26 cellular contexts compared by ENCODE assay signal in the genomic region with DNA sequence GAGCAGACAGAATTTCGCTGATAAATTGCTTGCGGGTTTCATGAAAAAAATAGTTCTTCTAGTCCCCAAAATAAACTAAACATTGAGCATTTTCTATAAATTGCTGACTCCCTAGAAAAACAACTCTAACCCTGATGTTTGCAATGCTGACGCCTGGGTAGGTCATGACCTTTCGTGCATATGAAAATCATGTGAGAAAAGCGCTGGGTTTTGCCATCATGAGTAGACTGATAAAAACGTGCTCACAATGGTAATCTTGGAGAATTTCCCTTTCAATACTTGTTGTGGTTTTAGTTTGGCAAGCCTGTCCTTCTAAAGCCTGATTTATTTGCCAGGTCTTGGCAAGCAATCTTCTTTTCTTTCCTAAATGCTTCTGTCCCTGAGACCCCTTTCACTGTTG. TPM values are rescaled to one million over a fixed set of nuclear protein-coding genes. Genes with fewer than 3 reads are reported as not detected.
DNase-seq lines count a peak whose midpoint lies in the region; ATAC-seq, FAIRE-seq and TF ChIP-seq lines count a peak whose summit lies in the region.
"Had no signal": no experiment of that assay in that cellular context is flagged by ENCODE, and none has a peak within 500 bp of the region (broad histone marks: within the 10 kb centered on the region; RNA-seq: fewer than 3 reads in every experiment).

No MANE protein-coding gene starts in this region.

- intact Hi-C loops in natural killer cell (cut with micrococcal nuclease) (loop anchor here (5.0 kb wide), 1 partner anchor 37 kb away; no protein-coding TSS in a partner anchor), K562 (cut with micrococcal nuclease) (no loop called here)

- H3K9me1 ChIP-seq in K562 (ENCODE audit: control insufficient read depth, insufficient read depth, low read length) = no peaks in the 10 kb centered on the region

- H3K9ac ChIP-seq in K562 (ENCODE audit: insufficient read depth in 1 of 2, low read depth in 2 of 2, low read length in 2 of 2) = no peak overlapping the region

- H4K20me1 ChIP-seq in K562 (replicated peaks; ENCODE audit: control insufficient read depth, insufficient read depth, low read length) = no peaks in the 10 kb centered on the region

- CTCF ChIA-PET in K562 (lab: Yijun Ruan, JAX; ENCODE audit: low intra/inter-chr PET ratio) = no interaction called here

- POLR2A ChIA-PET in K562 (lab: Yijun Ruan, JAX) = no interaction called here

- H3K9me3 Mint-ChIP-seq in natural killer cell = no peaks in the 10 kb centered on the region
- H3K9me3 Mint-ChIP-seq in natural killer cell treated with Interleukin-12 subunit alpha and Interleukin-12 subunit beta and Interleukin-15 and Interleukin-18, amount 100 ng/mL, for 72 hours = no peaks in the 10 kb centered on the region
- no peaks in the 10 kb centered on the region for H3K9me3 Mint-ChIP-seq in activated naive CD4-positive, alpha-beta T cell treated with anti-CD3 and anti-CD28 coated beads, Interleukin-2, amount 50 U/mL, for 72 hours
- H3K9me3 Mint-ChIP-seq: activated naive CD8-positive, alpha-beta T cell treated with anti-CD3 and anti-CD28 coated beads, Interleukin-2, amount 50 U/mL, for 24 hours had no signal

- H3K27me3 Mint-ChIP-seq in natural killer cell (ENCODE audit: low read depth in 2 of 2) = peaks cover 13 to 15% of the 10 kb centered on the region in 2 donors
- peaks cover 0 to 9% of the 10 kb centered on the region in 2 donors for H3K27me3 Mint-ChIP-seq in natural killer cell treated with Interleukin-12 subunit alpha and Interleukin-12 subunit beta and Interleukin-15 and Interleukin-18, amount 100 ng/mL, for 72 hours

- TF ChIP-seq CTCF in natural killer cell (IDR thresholded peaks at IDR 0.05) = no peak
- no peak for TF ChIP-seq CTCF in K562 (IDR thresholded peaks at IDR 0.05 in 2 of 3, conservative IDR thresholded peaks at IDR 0.05 in 1 of 3; ENCODE audit: insufficient read depth in 2 of 3, low read depth in 1 of 3, low read length in 3 of 3)

- no peaks in the 10 kb centered on the region; a peak in 1 of 5 replicates for H3K4me1 ChIP-seq in K562 (replicated peaks in 1 of 2; ENCODE audit: control insufficient read depth in 2 of 2, insufficient read depth in 2 of 2, low read length in 2 of 2)
- H3K4me1 ChIP-seq: gastrocnemius medialis had no signal

- H3K4me3 Mint-ChIP-seq in natural killer cell = peak overlapping the region; percentile 22
- no peak overlapping the region for H3K4me3 Mint-ChIP-seq in natural killer cell treated with Interleukin-12 subunit alpha and Interleukin-12 subunit beta and Interleukin-15 and Interleukin-18, amount 100 ng/mL, for 72 hours
- H3K4me3 Mint-ChIP-seq: activated naive CD8-positive, alpha-beta T cell treated with anti-CD3 and anti-CD28 coated beads, Interleukin-2, amount 50 U/mL, for 24 hours had no signal

- no peaks in the 10 kb centered on the region for H3K36me3 Mint-ChIP-seq in natural killer cell
- no peaks in the 10 kb centered on the region for H3K36me3 Mint-ChIP-seq in natural killer cell treated with Interleukin-12 subunit alpha and Interleukin-12 subunit beta and Interleukin-15 and Interleukin-18, amount 100 ng/mL, for 72 hours
- no peaks in the 10 kb centered on the region for H3K36me3 Mint-ChIP-seq in activated naive CD4-positive, alpha-beta T cell treated with anti-CD3 and anti-CD28 coated beads, Interleukin-2, amount 50 U/mL, for 72 hours

- peaks cover 5 to 25% of the 10 kb centered on the region in 2 experiments; a peak in 3 of 5 replicates for H3K27me3 ChIP-seq in K562 (ENCODE audit: control insufficient read depth in 2 of 2, insufficient read depth in 2 of 2, low read length in 2 of 2)
- H3K27me3 ChIP-seq: tibial nerve had no signal

- no peak overlapping the region for H3K27ac ChIP-seq in K562 (ENCODE audit: extremely low read depth, low read depth, low read length)
- H3K27ac ChIP-seq: epithelial cell of prostate, gastrocnemius medialis, stomach, tibial nerve had no signal

- no peak overlapping the region for H3K4me3 ChIP-seq in K562
- H3K4me3 ChIP-seq: gastrocnemius medialis, lung, stomach, tibial nerve had no signal

- no peak overlapping the region for H3K4me2 ChIP-seq in K562 (ENCODE audit: insufficient read depth, low read length)

- in situ Hi-C loops in K562 (cut with MboI) = no loop called here

- no peak for FAIRE-seq in K562 (lab: Jason Lieb, UNC)
- FAIRE-seq in urothelium cell line (lab: Jason Lieb, UNC) = no peak
- FAIRE-seq: A204.1, keratinocyte had no signal

- TF ChIP-seq RAD21 in K562 (CRISPR knock-in tag; conservative IDR thresholded peaks at IDR 0.05 in 1 of 2, IDR thresholded peaks at IDR 0.05 in 1 of 2) = no peak

- 7% methylated on average over 6 of the region's 6 CpGs for WGBS in K562 (ENCODE audit: insufficient coverage, low coverage, missing lambda C conversion rate)

- H3K4me1 Mint-ChIP-seq in natural killer cell = peaks cover 41 to 46% of the 10 kb centered on the region in 2 donors
- peaks cover 27 to 30% of the 10 kb centered on the region in 2 donors for H3K4me1 Mint-ChIP-seq in natural killer cell treated with Interleukin-12 subunit alpha and Interleukin-12 subunit beta and Interleukin-15 and Interleukin-18, amount 100 ng/mL, for 72 hours (ENCODE audit: low read depth in 2 of 2)

- H2AFZ ChIP-seq in K562 (ENCODE audit: low read depth, low read length) = no peak overlapping the region

- TF ChIP-seq POLR2A in K562 (conservative IDR thresholded peaks at IDR 0.05) = no peak

- DNase-seq in natural killer cell (no peak), K562 (ENCODE audit: extremely low read depth in 1 of 4, low spot score in 3 of 4) (no peak), left lobe of liver (ENCODE audit: low spot score) (no peak), urothelium cell line (ENCODE audit: low spot score) (no peak), HuH-7.5 (ENCODE audit: low spot score) (no peak)
- DNase-seq in natural killer cell treated with Interleukin-12 subunit alpha and Interleukin-12 subunit beta and Interleukin-15 and Interleukin-18, amount 100 ng/mL, for 72 hours (ENCODE audit: low spot score) = no peak
- no peak for DNase-seq in activated naive CD4-positive, alpha-beta T cell treated with anti-CD3 and anti-CD28 coated beads, Interleukin-2, amount 50 U/mL, for 72 hours (ENCODE audit: low spot score in 2 of 2)
- DNase-seq: activated CD4-positive, alpha-beta T cell treated with anti-CD3 and anti-CD28 coated beads, Interleukin-2, amount 50 U/mL, for 48 hours; activated CD4-positive, CD25-positive, alpha-beta regulatory T cell; activated naive CD8-positive, alpha-beta T cell treated with anti-CD3 and anti-CD28 coated beads, Interleukin-2, amount 50 U/mL, for 24 hours; Calu3; cortex of kidney; EL; gastrocnemius medialis; GOT3; NCI-H526; retina; stomach had no signal

- ATAC-seq in natural killer cell = no peak
- ATAC-seq in natural killer cell treated with Interleukin-12 subunit alpha and Interleukin-12 subunit beta and Interleukin-15 and Interleukin-18, amount 100 ng/mL, for 72 hours = no peak
- no peak for ATAC-seq in K562
- ATAC-seq in left lobe of liver = peak; percentile 40
- no peak for ATAC-seq in activated naive CD4-positive, alpha-beta T cell treated with anti-CD3 and anti-CD28 coated beads, Interleukin-2, amount 50 U/mL, for 72 hours
- no peak for ATAC-seq in HG02973 (IDR thresholded peaks at IDR 0.05; ENCODE audit: unreplicated experiment)
- ATAC-seq: gastrocnemius medialis had no signal

- no peak for TF ChIP-seq EP300 in K562 (IDR thresholded peaks at IDR 0.05; ENCODE audit: low read length)

- H3K36me3 ChIP-seq in K562 (ENCODE audit: control insufficient read depth, insufficient read depth, low read length) = no peaks in the 10 kb centered on the region
- H3K36me3 ChIP-seq: gastrocnemius medialis, stomach, tibial nerve had no signal

- no peak overlapping the region for H3K27ac Mint-ChIP-seq in natural killer cell
- H3K27ac Mint-ChIP-seq in natural killer cell treated with Interleukin-12 subunit alpha and Interleukin-12 subunit beta and Interleukin-15 and Interleukin-18, amount 100 ng/mL, for 72 hours = no peak overlapping the region
- no peak overlapping the region for H3K27ac Mint-ChIP-seq in activated naive CD4-positive, alpha-beta T cell treated with anti-CD3 and anti-CD28 coated beads, Interleukin-2, amount 50 U/mL, for 72 hours
- H3K27ac Mint-ChIP-seq: activated naive CD8-positive, alpha-beta T cell treated with anti-CD3 and anti-CD28 coated beads, Interleukin-2, amount 50 U/mL, for 24 hours had no signal

- no peaks in the 10 kb centered on the region for H3K79me2 ChIP-seq in K562 (ENCODE audit: control insufficient read depth, insufficient read depth, low read length)

- H3K9me3 ChIP-seq in K562 (replicated peaks; ENCODE audit: control insufficient read depth, insufficient read depth, low read depth, low read length) = no peaks in the 10 kb centered on the region
- H3K9me3 ChIP-seq: gastrocnemius medialis, stomach, tibial nerve had no signal

- no TSS peak for BruUV-seq in K562 (replicated peaks; lab: Mats Ljungman, UMichigan)

RNA-seq across cellular contexts. Expression of gene CLEC10A, which starts 4.0 kb away (rescaled TPM):
- 1 to 10 TPM in 2 of 3 donors, under 1 TPM in 1; 0.54 to 2.2 (median 1.8) TPM for total RNA-seq in natural killer cell
- total RNA-seq in natural killer cell treated with Interleukin-12 subunit alpha and Interleukin-12 subunit beta and Interleukin-15 and Interleukin-18, amount 100 ng/mL, for 72 hours = not detected
- total RNA-seq in K562 (2011; cell fraction: chromatin; rRNA removed; ENCODE audit: low replicate concordance) = not detected in 2 replicates
- 0.50 TPM in 1 of 2 replicates, not detected in the other for total RNA-seq in K562 (2011; cell fraction: nucleolus; rRNA removed)
- not detected in 2 replicates for total RNA-seq in K562 (2011; cell fraction: nucleoplasm; rRNA removed)
- total RNA-seq in K562 (2014; rRNA removed) = not detected in 2 replicates
- not detected in 2 replicates for total RNA-seq in K562 (2014; rRNA removed; fragmentation: Illumina TruSeq; extraction: Trizol)
- 0.11 TPM in 1 of 2 replicates, not detected in the other for total RNA-seq in K562 (2015; rRNA removed; fragmentation: Illumina TruSeq; extraction: Trizol)
- not detected in 2 replicates for total RNA-seq in K562 (2021)
- 0.04 and 0.46 TPM in 2 replicates for polyA plus RNA-seq in K562 (2011; rRNA removed)
- polyA plus RNA-seq in K562 (2011; cell fraction: cytosol; rRNA removed) = 0.07 and 0.24 TPM in 2 replicates
- 0.18 and 0.20 TPM in 2 replicates for polyA plus RNA-seq in K562 (2011; cell fraction: nucleus; rRNA removed)
- polyA plus RNA-seq in K562 (2012) = 0.15 TPM in 1 of 2 replicates, not detected in the other
- polyA plus RNA-seq in K562 (2014; fragmentation: Illumina TruSeq; extraction: Trizol) = not detected in 2 replicates
- polyA plus RNA-seq in K562 (2014; fragmentation: Nextera tagmentation; extraction: Ambion mirVana) = not detected
- 0.05 TPM in 1 of 2 replicates, not detected in the other for polyA plus RNA-seq in K562 (2014; rRNA removed)
- not detected in 2 replicates for polyA minus RNA-seq in K562 (2011; rRNA and poly(A)+ RNA removed)
- polyA minus RNA-seq in K562 (2011; cell fraction: cytosol; rRNA and poly(A)+ RNA removed) = not detected in 2 replicates
- polyA minus RNA-seq in K562 (2011; cell fraction: nucleus; rRNA and poly(A)+ RNA removed) = not detected in 2 replicates
- 1.1 TPM for total RNA-seq in left lobe of liver
- not detected for total RNA-seq in activated naive CD4-positive, alpha-beta T cell treated with anti-CD3 and anti-CD28 coated beads, Interleukin-2, amount 50 U/mL, for 72 hours
- total RNA-seq: Calu3, MCF 10A had no signal
- polyA plus RNA-seq: BJ, keratinocyte had no signal

RNA-seq across cellular contexts. Expression of gene ASGR2, which starts 30.6 kb away (rescaled TPM):
- total RNA-seq in natural killer cell (1 to 10 TPM in 1 of 3 donors, under 1 TPM in 1, not detected in 1; 0.88 to 2.3 TPM), K562 (2014; rRNA removed) (not detected in 2 replicates), K562 (2014; rRNA removed; fragmentation: Illumina TruSeq; extraction: Trizol) (not detected in 2 replicates), K562 (2015; rRNA removed; fragmentation: Illumina TruSeq; extraction: Trizol) (not detected in 2 replicates), K562 (2021) (0.29 TPM in 1 of 2 replicates, not detected in the other), left lobe of liver (442 TPM)
- under 1 TPM in 1 of 2 donors, not detected in 1; 0.33 TPM for total RNA-seq in natural killer cell treated with Interleukin-12 subunit alpha and Interleukin-12 subunit beta and Interleukin-15 and Interleukin-18, amount 100 ng/mL, for 72 hours
- not detected in 2 replicates for total RNA-seq in K562 (2011; cell fraction: chromatin; rRNA removed; ENCODE audit: low replicate concordance)
- total RNA-seq in K562 (2011; cell fraction: nucleolus; rRNA removed) = not detected in 2 replicates
- not detected in 2 replicates for total RNA-seq in K562 (2011; cell fraction: nucleoplasm; rRNA removed)
- polyA plus RNA-seq in K562 (2011; rRNA removed) (not detected in 2 replicates), K562 (2014; fragmentation: Illumina TruSeq; extraction: Trizol) (not detected in 2 replicates), K562 (2014; fragmentation: Nextera tagmentation; extraction: Ambion mirVana) (not detected), K562 (2014; rRNA removed) (not detected in 2 replicates)
- polyA plus RNA-seq in K562 (2011; cell fraction: cytosol; rRNA removed) = 0.04 TPM in 1 of 2 replicates, not detected in the other
- polyA plus RNA-seq in K562 (2011; cell fraction: nucleus; rRNA removed) = 0.21 TPM in 1 of 2 replicates, not detected in the other
- polyA plus RNA-seq in K562 (2012) = not detected in 2 replicates
- polyA minus RNA-seq in K562 (2011; rRNA and poly(A)+ RNA removed) = not detected in 2 replicates
- not detected in 2 replicates for polyA minus RNA-seq in K562 (2011; cell fraction: cytosol; rRNA and poly(A)+ RNA removed)
- polyA minus RNA-seq in K562 (2011; cell fraction: nucleus; rRNA and poly(A)+ RNA removed) = not detected in 2 replicates
- not detected for total RNA-seq in activated naive CD4-positive, alpha-beta T cell treated with anti-CD3 and anti-CD28 coated beads, Interleukin-2, amount 50 U/mL, for 72 hours
- total RNA-seq: Calu3, MCF 10A had no signal
- polyA plus RNA-seq: BJ, keratinocyte had no signal

RNA-seq across cellular contexts. Expression of gene SLC16A11, which starts 40.2 kb away (rescaled TPM):
- total RNA-seq in natural killer cell = 1 to 10 TPM; 1.2 to 2.5 (median 1.6) TPM
- 1 to 10 TPM; 1.2 to 1.7 TPM for total RNA-seq in natural killer cell treated with Interleukin-12 subunit alpha and Interleukin-12 subunit beta and Interleukin-15 and Interleukin-18, amount 100 ng/mL, for 72 hours
- not detected in 2 replicates for total RNA-seq in K562 (2011; cell fraction: chromatin; rRNA removed; ENCODE audit: low replicate concordance)
- total RNA-seq in K562 (2011; cell fraction: nucleolus; rRNA removed) = not detected in 2 replicates
- total RNA-seq in K562 (2011; cell fraction: nucleoplasm; rRNA removed) = not detected in 2 replicates
- total RNA-seq in K562 (2014; rRNA removed) = not detected in 2 replicates
- not detected in 2 replicates for total RNA-seq in K562 (2014; rRNA removed; fragmentation: Illumina TruSeq; extraction: Trizol)
- not detected in 2 replicates for total RNA-seq in K562 (2015; rRNA removed; fragmentation: Illumina TruSeq; extraction: Trizol)
- not detected in 2 replicates for total RNA-seq in K562 (2021)
- polyA plus RNA-seq in K562 (2011; rRNA removed) = not detected in 2 replicates
- not detected in 2 replicates for polyA plus RNA-seq in K562 (2011; cell fraction: cytosol; rRNA removed)
- not detected in 2 replicates for polyA plus RNA-seq in K562 (2011; cell fraction: nucleus; rRNA removed)
- not detected in 2 replicates for polyA plus RNA-seq in K562 (2012)
- polyA plus RNA-seq in K562 (2014; fragmentation: Illumina TruSeq; extraction: Trizol) = not detected in 2 replicates
- not detected for polyA plus RNA-seq in K562 (2014; fragmentation: Nextera tagmentation; extraction: Ambion mirVana)
- not detected in 2 replicates for polyA plus RNA-seq in K562 (2014; rRNA removed)
- polyA minus RNA-seq in K562 (2011; rRNA and poly(A)+ RNA removed) = not detected in 2 replicates
- polyA minus RNA-seq in K562 (2011; cell fraction: cytosol; rRNA and poly(A)+ RNA removed) = not detected in 2 replicates
- polyA minus RNA-seq in K562 (2011; cell fraction: nucleus; rRNA and poly(A)+ RNA removed) = not detected in 2 replicates
- total RNA-seq in left lobe of liver = 2.5 TPM
- 1 to 10 TPM in 1 of 2 donors, under 1 TPM in 1; 0.30 to 1.1 TPM for total RNA-seq in activated naive CD4-positive, alpha-beta T cell treated with anti-CD3 and anti-CD28 coated beads, Interleukin-2, amount 50 U/mL, for 72 hours
- total RNA-seq: Calu3, MCF 10A, stomach had no signal
- polyA plus RNA-seq: BJ, keratinocyte had no signal

RNA-seq across cellular contexts. Expression of gene SLC16A13, which starts 48.2 kb away (rescaled TPM):
- total RNA-seq in natural killer cell (1 to 10 TPM; 4.8 to 7.0 (median 6.0) TPM), K562 (2014; rRNA removed) (1.2 and 1.8 TPM in 2 replicates), K562 (2014; rRNA removed; fragmentation: Illumina TruSeq; extraction: Trizol) (0.19 and 0.33 TPM in 2 replicates), K562 (2015; rRNA removed; fragmentation: Illumina TruSeq; extraction: Trizol) (0.87 and 0.94 TPM in 2 replicates), K562 (2021) (4.5 and 5.6 TPM in 2 replicates), left lobe of liver (39.9 TPM)
- 10 to 100 TPM; 11.7 to 19.1 TPM for total RNA-seq in natural killer cell treated with Interleukin-12 subunit alpha and Interleukin-12 subunit beta and Interleukin-15 and Interleukin-18, amount 100 ng/mL, for 72 hours
- 4.9 and 17.0 TPM in 2 replicates for total RNA-seq in K562 (2011; cell fraction: chromatin; rRNA removed; ENCODE audit: low replicate concordance)
- 12.9 and 17.7 TPM in 2 replicates for total RNA-seq in K562 (2011; cell fraction: nucleolus; rRNA removed)
- 11.1 and 12.8 TPM in 2 replicates for total RNA-seq in K562 (2011; cell fraction: nucleoplasm; rRNA removed)
- polyA plus RNA-seq in K562 (2011; rRNA removed) (0.50 and 2.8 TPM in 2 replicates), K562 (2014; fragmentation: Illumina TruSeq; extraction: Trizol) (2.7 and 3.3 TPM in 2 replicates), K562 (2014; fragmentation: Nextera tagmentation; extraction: Ambion mirVana) (under 1 TPM; 0.04 to 0.18 TPM), K562 (2014; rRNA removed) (0.65 and 1.5 TPM in 2 replicates)
- 1.4 and 1.7 TPM in 2 replicates for polyA plus RNA-seq in K562 (2011; cell fraction: cytosol; rRNA removed)
- 4.4 and 4.5 TPM in 2 replicates for polyA plus RNA-seq in K562 (2011; cell fraction: nucleus; rRNA removed)
- 3.8 and 4.8 TPM in 2 replicates for polyA plus RNA-seq in K562 (2012)
- 1.1 and 2.6 TPM in 2 replicates for polyA minus RNA-seq in K562 (2011; rRNA and poly(A)+ RNA removed)
- 1.7 TPM in 2 replicates for polyA minus RNA-seq in K562 (2011; cell fraction: cytosol; rRNA and poly(A)+ RNA removed)
- 4.8 and 5.3 TPM in 2 replicates for polyA minus RNA-seq in K562 (2011; cell fraction: nucleus; rRNA and poly(A)+ RNA removed)
- 10 to 100 TPM in 1 of 2 donors, 1 to 10 TPM in 1; 5.0 to 10.5 TPM for total RNA-seq in activated naive CD4-positive, alpha-beta T cell treated with anti-CD3 and anti-CD28 coated beads, Interleukin-2, amount 50 U/mL, for 72 hours

Comparison
In these comparisons a context has a peak if more than half of its experiments do, and no peak if none do; other contexts are left out.
1. RNA of gene ASGR2, which starts 30.6 kb away (total RNA-seq): 442 TPM in left lobe of liver (single experiment); 0.88 to 2.3 TPM in natural killer cell, 0.33 TPM in natural killer cell treated with Interleukin-12 subunit alpha and Interleukin-12 subunit beta and Interleukin-15 and Interleukin-18, amount 100 ng/mL, for 72 hours, 0.29 TPM in K562 and not detected in activated naive CD4-positive, alpha-beta T cell treated with anti-CD3 and anti-CD28 coated beads, Interleukin-2, amount 50 U/mL, for 72 hours; every median in the first group is over 100 times any median in the second.